1 cellular context compared by ENCODE assay signal in the genomic region with DNA sequence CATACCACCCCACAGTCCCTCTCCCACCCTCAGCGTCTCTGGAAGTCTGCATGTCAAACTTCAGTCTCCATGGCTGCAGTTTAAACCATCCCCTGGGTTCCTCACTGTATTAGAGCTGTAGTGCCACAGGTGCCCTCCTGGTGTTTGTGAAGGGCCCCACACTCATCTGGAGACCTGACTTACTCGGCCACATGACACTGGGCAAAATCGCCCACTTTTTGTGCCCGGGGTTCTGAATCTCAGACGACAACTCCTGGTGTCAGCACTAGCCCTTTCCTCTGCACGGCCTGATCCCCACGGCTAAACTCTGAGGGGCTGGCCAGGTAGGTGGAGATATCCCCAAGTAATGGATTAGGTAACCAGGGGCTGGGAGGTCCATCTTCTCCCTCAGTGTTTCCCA.
TF ChIP-seq lines count a peak whose summit lies in the region.

No MANE protein-coding gene starts in this region.

TF ChIP-seq in HepG2, 621 proteins besides CTCF, POLR2A, EP300 and RAD21:
- TF ChIP-seq, protein P1, sequence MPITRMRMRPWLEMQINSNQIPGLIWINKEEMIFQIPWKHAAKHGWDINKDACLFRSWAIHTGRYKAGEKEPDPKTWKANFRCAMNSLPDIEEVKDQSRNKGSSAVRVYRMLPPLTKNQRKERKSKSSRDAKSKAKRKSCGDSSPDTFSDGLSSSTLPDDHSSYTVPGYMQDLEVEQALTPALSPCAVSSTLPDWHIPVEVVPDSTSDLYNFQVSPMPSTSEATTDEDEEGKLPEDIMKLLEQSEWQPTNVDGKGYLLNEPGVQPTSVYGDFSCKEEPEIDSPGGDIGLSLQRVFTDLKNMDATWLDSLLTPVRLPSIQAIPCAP (CRISPR knock-in tag; IDR thresholded peaks at IDR 0.05; ENCODE audit: low read depth) = no peak
- TF ChIP-seq ZNF83 (CRISPR knock-in tag; IDR thresholded peaks at IDR 0.05; ENCODE audit: borderline replicate concordance) (no peak), ARNT (IDR thresholded peaks at IDR 0.05) (no peak), ZNF552 (CRISPR knock-in tag; IDR thresholded peaks at IDR 0.05; ENCODE audit: borderline replicate concordance) (no peak), LCORL (IDR thresholded peaks at IDR 0.05) (no peak), LCORL (CRISPR knock-in tag; IDR thresholded peaks at IDR 0.05) (no peak), ZNF546 (CRISPR knock-in tag; conservative IDR thresholded peaks at IDR 0.05) (no peak), SYNCRIP (IDR thresholded peaks at IDR 0.05; ENCODE audit: insufficient read depth, low read depth, low read length) (no peak), TBL1XR1 (IDR thresholded peaks at IDR 0.05; ENCODE audit: borderline replicate concordance, low read length, partially characterized antibody) (no peak), SATB2 (CRISPR knock-in tag; IDR thresholded peaks at IDR 0.05) (no peak), THAP11 (CRISPR knock-in tag; IDR thresholded peaks at IDR 0.05) (no peak)
- TF ChIP-seq, protein P2, sequence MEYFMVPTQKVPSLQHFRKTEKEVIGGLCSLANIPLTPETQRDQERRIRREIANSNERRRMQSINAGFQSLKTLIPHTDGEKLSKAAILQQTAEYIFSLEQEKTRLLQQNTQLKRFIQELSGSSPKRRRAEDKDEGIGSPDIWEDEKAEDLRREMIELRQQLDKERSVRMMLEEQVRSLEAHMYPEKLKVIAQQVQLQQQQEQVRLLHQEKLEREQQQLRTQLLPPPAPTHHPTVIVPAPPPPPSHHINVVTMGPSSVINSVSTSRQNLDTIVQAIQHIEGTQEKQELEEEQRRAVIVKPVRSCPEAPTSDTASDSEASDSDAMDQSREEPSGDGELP (IDR thresholded peaks at IDR 0.05; ENCODE audit: borderline replicate concordance, low read depth) = no peak
- TF ChIP-seq, protein P3, sequence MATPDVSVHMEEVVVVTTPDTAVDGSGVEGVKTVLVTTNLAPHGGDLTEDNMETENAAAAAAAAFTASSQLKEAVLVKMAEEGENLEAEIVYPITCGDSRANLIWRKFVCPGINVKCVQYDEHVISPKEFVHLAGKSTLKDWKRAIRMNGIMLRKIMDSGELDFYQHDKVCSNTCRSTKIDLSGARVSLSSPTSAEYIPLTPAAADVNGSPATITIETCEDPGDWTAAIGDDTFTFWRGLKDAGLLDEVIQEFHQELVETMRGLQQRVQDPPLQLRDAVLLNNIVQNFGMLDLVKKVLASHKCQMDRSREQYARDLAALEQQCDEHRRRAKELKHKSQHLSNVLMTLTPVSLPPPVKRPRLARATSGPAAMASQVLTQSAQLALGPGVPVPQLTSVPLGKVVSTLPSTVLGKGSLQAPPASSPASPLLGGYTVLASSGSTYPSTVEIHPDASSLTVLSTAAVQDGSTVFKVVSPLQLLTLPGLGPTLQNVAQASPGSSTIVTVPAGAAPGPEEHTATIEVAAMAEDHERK (CRISPR knock-in tag; IDR thresholded peaks at IDR 0.05; ENCODE audit: low read depth) = no peak
